17 cellular contexts compared by ENCODE assay signal in the genomic region with DNA sequence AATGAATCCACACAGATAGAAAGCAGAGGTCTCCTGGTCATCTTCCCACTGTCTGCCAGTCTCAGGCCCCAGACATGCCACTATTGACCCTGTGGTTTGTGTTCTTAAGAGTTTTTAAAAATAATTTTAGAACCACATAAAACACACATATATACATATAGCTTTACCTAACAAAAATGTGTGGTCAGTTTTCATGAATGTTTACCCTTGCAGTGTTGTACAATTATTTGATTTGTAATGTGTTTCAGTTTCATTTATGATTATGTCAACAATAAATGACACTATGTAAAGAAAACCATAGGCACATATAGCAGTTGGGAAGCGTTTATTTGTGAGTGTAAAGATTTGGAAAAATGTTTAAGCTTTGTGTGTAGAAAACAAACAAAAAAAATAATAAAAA. TPM values are rescaled to one million over a fixed set of nuclear protein-coding genes. Genes with fewer than 3 reads are reported as not detected.
A peak's percentile ranks its signal among the peaks of the same experiment; 100 is the strongest.
DNase-seq lines count a peak whose midpoint lies in the region; ATAC-seq and TF ChIP-seq lines count a peak whose summit lies in the region.
"Had no signal": no experiment of that assay in that cellular context is flagged by ENCODE, and none has a peak within 500 bp of the region (broad histone marks: within the 10 kb centered on the region; RNA-seq: fewer than 3 reads in every experiment).

No MANE protein-coding gene starts in this region.

- in situ Hi-C loops in G401 (cut with HindIII; ENCODE audit: low sequenced_read_pairs) = no loop called here

- DNase-seq in left cardiac atrium (peak; percentile 0), cardiac septum (ENCODE audit: low spot score) (no peak), DMS79 (lab: John Stamatoyannopoulos, UW) (no peak), G401 (ENCODE audit: low spot score) (no peak)
- DNase-seq: C1 segment of cervical spinal cord; Caco-2; CD4-positive, CD25-positive, alpha-beta regulatory T cell; CD8-positive, alpha-beta T cell; DMS153; DND-41; GDM1; GM23248; H7; HCEC 1CT had no signal

- intact Hi-C loops in left cardiac atrium (cut with DNase I) = no loop called here
- intact Hi-C loops in cardiac septum (cut with DNase I) = no loop called here

- TF ChIP-seq CTCF in C4-2B (conservative IDR thresholded peaks at IDR 0.05) (no peak), VCaP (conservative IDR thresholded peaks at IDR 0.05) (no peak)

- no peak for ATAC-seq in left cardiac atrium
- ATAC-seq: CD8-positive, alpha-beta T cell; GM12878 had no signal

- peak overlapping the region; percentile 71 for H3K27ac ChIP-seq in C4-2B
- H3K27ac ChIP-seq in VCaP = peak overlapping the region; percentile 62
- H3K27ac ChIP-seq: GM23248 had no signal

RNA-seq across cellular contexts. Expression of a gene that starts 17.1 kb away (rescaled TPM):
- total RNA-seq in left cardiac atrium = 1 to 10 TPM in 1 of 2 donors, under 1 TPM in 1; 0.84 to 1.4 TPM
- total RNA-seq in cardiac septum = 0.62 TPM
- total RNA-seq in G401 (2014; rRNA removed; shearing (Covaris generic)) = 8.6 and 18.1 TPM in 2 replicates
